In genomic region chr19:55115446-55116065, GRCh38 we compare ENCODE assay signal across 9 cellular contexts. TPM values are rescaled to one million over a fixed set of nuclear protein-coding genes. Genes with fewer than 3 reads are reported as not detected.
A peak's percentile ranks its signal among the peaks of the same experiment; 100 is the strongest.
DNase-seq lines count a peak whose midpoint lies in the region; ATAC-seq and TF ChIP-seq lines count a peak whose summit lies in the region.
"Had no signal": no experiment of that assay in that cellular context is flagged by ENCODE, and none has a peak within 500 bp of the region (broad histone marks: within the 10 kb centered on the region; RNA-seq: fewer than 3 reads in every experiment).

No MANE protein-coding gene starts in this region.

- H3K36me3 Mint-ChIP-seq in activated T-cell treated with anti-CD3 and anti-CD28 coated beads, Interleukin-2, amount 50 U/mL, for 4 hours (ENCODE audit: insufficient read depth), result no peaks in the 10 kb centered on the region

- no peak for TF ChIP-seq POLR2A in tibial nerve (IDR thresholded peaks at IDR 0.05)

- TF ChIP-seq CTCF in kidney epithelial cell (IDR thresholded peaks at IDR 0.05; ENCODE audit: insufficient read depth, low read length, poor library complexity, severe bottlenecking) (no peak), tibial nerve (IDR thresholded peaks at IDR 0.05) (no peak)

- H3K27me3 ChIP-seq in kidney epithelial cell (ENCODE audit: control insufficient read depth, insufficient read depth, low read length) (no peaks in the 10 kb centered on the region), tibial nerve (no peaks in the 10 kb centered on the region)

- H3K4me3 ChIP-seq in kidney epithelial cell (ENCODE audit: low read depth, low read length) (peak overlapping the region; percentile 91), tibial nerve (peak overlapping the region; percentile 58 to 97 (median 87))

- TF ChIP-seq EP300 in tibial nerve (IDR thresholded peaks at IDR 0.05), result no peak

- DNase-seq in activated T-cell treated with anti-CD3 and anti-CD28 coated beads, Interleukin-2, amount 50 U/mL, for 4 hours, result no peak
- no peak for DNase-seq in activated T-cell treated with anti-CD3 and anti-CD28 coated beads, Interleukin-2, amount 50 U/mL, for 48 hours
- DNase-seq in amniotic epithelial cell (ENCODE audit: low read depth), result peak; percentile 69
- no peak for DNase-seq in kidney epithelial cell (ENCODE audit: low read depth)
- no peak for DNase-seq in tibial nerve (ENCODE audit: low spot score in 2 of 2)
- DNase-seq in AG20443 (ENCODE audit: low spot score), result no peak
- DNase-seq: DMS153 had no signal

- no peaks in the 10 kb centered on the region for H3K9me3 ChIP-seq in tibial nerve

- peak overlapping the region; percentile 44 to 95 (median 90) for H3K27ac ChIP-seq in tibial nerve

- peaks cover 0 to 64% (median 35%) of the 10 kb centered on the region in 4 donors for H3K4me1 ChIP-seq in tibial nerve

- H3K27me3 Mint-ChIP-seq in activated T-cell treated with anti-CD3 and anti-CD28 coated beads, Interleukin-2, amount 50 U/mL, for 4 hours (ENCODE audit: low read depth), result no peaks in the 10 kb centered on the region

- no peak for ATAC-seq in activated T-cell treated with anti-CD3 and anti-CD28 coated beads, Interleukin-2, amount 50 U/mL, for 4 hours
- ATAC-seq in HG02938 (IDR thresholded peaks at IDR 0.05; ENCODE audit: unreplicated experiment), result no peak
- ATAC-seq in GM18517 (IDR thresholded peaks at IDR 0.05; ENCODE audit: unreplicated experiment), result no peak

- 54 to 55% methylated on average over 13 of the region's 13 CpGs for WGBS in tibial nerve, 2 donors

- H3K4me1 Mint-ChIP-seq in activated T-cell treated with anti-CD3 and anti-CD28 coated beads, Interleukin-2, amount 50 U/mL, for 4 hours (ENCODE audit: low read depth), result peaks cover 29% of the 10 kb centered on the region

- H3K4me3 Mint-ChIP-seq in activated T-cell treated with anti-CD3 and anti-CD28 coated beads, Interleukin-2, amount 50 U/mL, for 4 hours, result peak overlapping the region; percentile 96

- H3K9me3 Mint-ChIP-seq in activated T-cell treated with anti-CD3 and anti-CD28 coated beads, Interleukin-2, amount 50 U/mL, for 4 hours, result no peaks in the 10 kb centered on the region

- no peaks in the 10 kb centered on the region for H3K36me3 ChIP-seq in kidney epithelial cell (ENCODE audit: control insufficient read depth, insufficient read depth, low read length)
- H3K36me3 ChIP-seq in tibial nerve, result peaks cover 0 to 10% (median 0%) of the 10 kb centered on the region in 3 donors

RNA-seq across cellular contexts. Expression of gene PPP1R12C, which starts 1.9 kb away (rescaled TPM):
- 100 to 1,000 TPM in 2 of 3 donors, 10 to 100 TPM in 1; 95.6 to 105 (median 104) TPM for total RNA-seq in activated T-cell treated with anti-CD3 and anti-CD28 coated beads, Interleukin-2, amount 50 U/mL, for 4 hours
- total RNA-seq in kidney epithelial cell (62.9 and 94.8 TPM in 2 replicates), tibial nerve (100 to 1,000 TPM; 113 to 270 (median 180) TPM)

RNA-seq across cellular contexts. Expression of gene TNNT1, which starts 33.5 kb away (rescaled TPM):
- total RNA-seq in activated T-cell treated with anti-CD3 and anti-CD28 coated beads, Interleukin-2, amount 50 U/mL, for 4 hours, result not detected
- total RNA-seq in kidney epithelial cell (5.8 and 7.1 TPM in 2 replicates), tibial nerve (1 to 10 TPM in 1 of 4 donors, under 1 TPM in 1, not detected in 2; 0.90 to 1.5 TPM)

RNA-seq across cellular contexts. Expression of gene EPS8L1, which starts 39.9 kb away (rescaled TPM):
- total RNA-seq in activated T-cell treated with anti-CD3 and anti-CD28 coated beads, Interleukin-2, amount 50 U/mL, for 4 hours, result 1 to 10 TPM in 1 of 3 donors, under 1 TPM in 2; 0.53 to 1.2 (median 0.87) TPM
- 30.5 and 33.8 TPM in 2 replicates for total RNA-seq in kidney epithelial cell
- 1 to 10 TPM in 1 of 4 donors, under 1 TPM in 1, not detected in 2; 0.44 to 1.2 TPM for total RNA-seq in tibial nerve

RNA-seq across cellular contexts. Expression of gene TNNI3, which starts 42.0 kb away (rescaled TPM):
- total RNA-seq in activated T-cell treated with anti-CD3 and anti-CD28 coated beads, Interleukin-2, amount 50 U/mL, for 4 hours, result not detected
- total RNA-seq in kidney epithelial cell (2.7 and 4.7 TPM in 2 replicates), tibial nerve (not detected)

RNA-seq across cellular contexts. Expression of gene DNAAF3, which starts 50.9 kb away (rescaled TPM):
- total RNA-seq in activated T-cell treated with anti-CD3 and anti-CD28 coated beads, Interleukin-2, amount 50 U/mL, for 4 hours, result under 1 TPM in 2 of 3 donors, not detected in 1; 0.25 to 0.45 TPM
- total RNA-seq in kidney epithelial cell, result 0.21 and 1.3 TPM in 2 replicates
- total RNA-seq in tibial nerve, result 1 to 10 TPM in 2 of 4 donors, not detected in 2; 1.2 to 2.7 TPM

Comparison
In these comparisons a context has a peak if more than half of its experiments do, and no peak if none do; other contexts are left out.
1. RNA of gene EPS8L1, which starts 39.9 kb away (total RNA-seq): 30.5 to 33.8 TPM in kidney epithelial cell; 0.53 to 1.2 TPM in activated T-cell treated with anti-CD3 and anti-CD28 coated beads, Interleukin-2, amount 50 U/mL, for 4 hours and 0.44 to 1.2 TPM in tibial nerve; every median in the first group is over 10 times any median in the second.